In genomic region chr13:38429916-38430315, GRCh38 we compare ENCODE assay signal across 38 cellular contexts.
"Had no signal": no experiment of that assay in that cellular context is flagged by ENCODE, and none has a peak within 500 bp of the region (broad histone marks: within the 10 kb centered on the region; RNA-seq: fewer than 3 reads in every experiment).

No MANE protein-coding gene starts in this region.

- H3K4me3 ChIP-seq: ascending aorta, cardiac muscle cell had no signal

- FAIRE-seq: bronchial epithelial cell, TTC549 had no signal

- H3K9me3 Mint-ChIP-seq: activated CD4-positive, alpha-beta memory T cell treated with anti-CD3 and anti-CD28 coated beads, Interleukin-2, amount 10 ng/mL, durations not matched to agents 7 days and 5 days; activated CD4-positive, alpha-beta T cell treated with anti-CD3 and anti-CD28 coated beads, Interleukin-2, amount 10 ng/mL, durations not matched to agents 7 days and 5 days; activated naive CD4-positive, alpha-beta T cell treated with anti-CD3 and anti-CD28 coated beads, Interleukin-2, amount 10 ng/mL, durations not matched to agents 7 days and 5 days; activated naive CD4-positive, alpha-beta T cell treated with anti-CD3 and anti-CD28 coated beads, Interleukin-2, amount 50 U/mL, for 24 hours; activated naive CD8-positive, alpha-beta T cell treated with anti-CD3 and anti-CD28 coated beads, Interleukin-2, amount 10 ng/mL, durations not matched to agents 7 days and 5 days; activated naive CD8-positive, alpha-beta T cell treated with anti-CD3 and anti-CD28 coated beads, Interleukin-2, amount 50 U/mL, for 24 hours; activated T-helper 2 cell treated with anti-CD3 and anti-CD28 coated beads, Interferon-gamma antibody, Interleukin-2, Interleukin-4, amounts not matched to agents 10 μg/mL and 5 μg/mL and 100 μg/mL, durations not matched to agents 14 hours and 24 hours and 36 hours; central memory CD8-positive, alpha-beta T cell had no signal

- H3K27ac Mint-ChIP-seq: activated CD4-positive, alpha-beta memory T cell treated with anti-CD3 and anti-CD28 coated beads, Interleukin-2, amount 10 ng/mL, durations not matched to agents 7 days and 5 days; activated CD4-positive, alpha-beta T cell treated with anti-CD3 and anti-CD28 coated beads for 36 hours; activated CD4-positive, alpha-beta T cell treated with anti-CD3 and anti-CD28 coated beads, Interleukin-2, amount 10 ng/mL, durations not matched to agents 7 days and 5 days; activated CD8-positive, alpha-beta memory T cell treated with anti-CD3 and anti-CD28 coated beads, Interleukin-2, amount 10 ng/mL, durations not matched to agents 7 days and 5 days; activated CD8-positive, alpha-beta T cell treated with anti-CD3 and anti-CD28 coated beads, Interleukin-2, amount 10 ng/mL, durations not matched to agents 7 days and 5 days; activated naive CD4-positive, alpha-beta T cell treated with anti-CD3 and anti-CD28 coated beads, Interleukin-2, amount 10 ng/mL, durations not matched to agents 7 days and 5 days; activated naive CD4-positive, alpha-beta T cell treated with anti-CD3 and anti-CD28 coated beads, Interleukin-2, amount 50 U/mL, for 24 hours; activated naive CD8-positive, alpha-beta T cell; activated naive CD8-positive, alpha-beta T cell treated with anti-CD3 and anti-CD28 coated beads, Interleukin-2, amount 10 ng/mL, durations not matched to agents 7 days and 5 days; activated naive CD8-positive, alpha-beta T cell treated with anti-CD3 and anti-CD28 coated beads, Interleukin-2, amount 50 U/mL, for 24 hours; activated T-cell treated with anti-CD3 and anti-CD28 coated beads, Interleukin-2, amount 50 U/mL, for 24 hours; activated T-helper 2 cell treated with anti-CD3 and anti-CD28 coated beads, Interferon-gamma antibody, Interleukin-2, Interleukin-4, amounts not matched to agents 10 μg/mL and 5 μg/mL and 100 μg/mL, durations not matched to agents 14 hours and 24 hours and 36 hours; brain; T-cell; T-helper 17 cell; WTC11 had no signal

- H3K36me3 ChIP-seq: ascending aorta, cardiac muscle cell had no signal

- ATAC-seq: activated CD4-positive, alpha-beta T cell treated with anti-CD3 and anti-CD28 coated beads for 36 hours; activated CD4-positive, CD25-positive, alpha-beta regulatory T cell treated with anti-CD3 and anti-CD28 coated beads, Interleukin-2, amount 50 U/mL, for 24 hours; activated CD8-positive, alpha-beta memory T cell treated with anti-CD3 and anti-CD28 coated beads, Interleukin-2, amount 10 ng/mL, durations not matched to agents 7 days and 5 days; activated CD8-positive, alpha-beta T cell treated with anti-CD3 and anti-CD28 coated beads, Interleukin-2, amount 10 ng/mL, durations not matched to agents 7 days and 5 days; activated naive CD8-positive, alpha-beta T cell treated with anti-CD3 and anti-CD28 coated beads, Interleukin-2, amount 50 U/mL, for 24 hours; T-cell; T-helper 17 cell; WTC11 had no signal

- H3K4me1 Mint-ChIP-seq: activated CD4-positive, alpha-beta memory T cell treated with anti-CD3 and anti-CD28 coated beads, Interleukin-2, amount 10 ng/mL, durations not matched to agents 7 days and 5 days; activated CD4-positive, alpha-beta T cell treated with anti-CD3 and anti-CD28 coated beads for 36 hours; activated CD4-positive, alpha-beta T cell treated with anti-CD3 and anti-CD28 coated beads, Interleukin-2, amount 10 ng/mL, durations not matched to agents 7 days and 5 days; activated CD8-positive, alpha-beta memory T cell treated with anti-CD3 and anti-CD28 coated beads, Interleukin-2, amount 10 ng/mL, durations not matched to agents 7 days and 5 days; activated naive CD4-positive, alpha-beta T cell treated with anti-CD3 and anti-CD28 coated beads, Interleukin-2, amount 10 ng/mL, durations not matched to agents 7 days and 5 days; activated naive CD4-positive, alpha-beta T cell treated with anti-CD3 and anti-CD28 coated beads, Interleukin-2, amount 50 U/mL, for 24 hours; activated naive CD8-positive, alpha-beta T cell treated with anti-CD3 and anti-CD28 coated beads, Interleukin-2, amount 10 ng/mL, durations not matched to agents 7 days and 5 days; activated naive CD8-positive, alpha-beta T cell treated with anti-CD3 and anti-CD28 coated beads, Interleukin-2, amount 50 U/mL, for 24 hours; brain; central memory CD8-positive, alpha-beta T cell; T-cell; T-helper 17 cell had no signal

- H3K4me3 Mint-ChIP-seq: activated CD4-positive, alpha-beta memory T cell treated with anti-CD3 and anti-CD28 coated beads, Interleukin-2, amount 10 ng/mL, durations not matched to agents 7 days and 5 days; activated CD4-positive, alpha-beta T cell treated with anti-CD3 and anti-CD28 coated beads for 36 hours; activated CD4-positive, alpha-beta T cell treated with anti-CD3 and anti-CD28 coated beads, Interleukin-2, amount 10 ng/mL, durations not matched to agents 7 days and 5 days; activated CD8-positive, alpha-beta memory T cell treated with anti-CD3 and anti-CD28 coated beads, Interleukin-2, amount 10 ng/mL, durations not matched to agents 7 days and 5 days; activated CD8-positive, alpha-beta T cell treated with anti-CD3 and anti-CD28 coated beads, Interleukin-2, amount 10 ng/mL, durations not matched to agents 7 days and 5 days; activated naive CD4-positive, alpha-beta T cell treated with anti-CD3 and anti-CD28 coated beads, Interleukin-2, amount 10 ng/mL, durations not matched to agents 7 days and 5 days; activated naive CD4-positive, alpha-beta T cell treated with anti-CD3 and anti-CD28 coated beads, Interleukin-2, amount 50 U/mL, for 24 hours; activated naive CD8-positive, alpha-beta T cell; activated naive CD8-positive, alpha-beta T cell treated with anti-CD3 and anti-CD28 coated beads, Interleukin-2, amount 10 ng/mL, durations not matched to agents 7 days and 5 days; activated naive CD8-positive, alpha-beta T cell treated with anti-CD3 and anti-CD28 coated beads, Interleukin-2, amount 50 U/mL, for 24 hours; activated T-cell treated with anti-CD3 and anti-CD28 coated beads, Interleukin-2, amount 50 U/mL, for 24 hours; brain; central memory CD8-positive, alpha-beta T cell; T-cell; T-helper 17 cell; WTC11 had no signal

- H3K36me3 Mint-ChIP-seq: activated CD8-positive, alpha-beta memory T cell treated with anti-CD3 and anti-CD28 coated beads, Interleukin-2, amount 10 ng/mL, durations not matched to agents 7 days and 5 days; activated naive CD4-positive, alpha-beta T cell treated with anti-CD3 and anti-CD28 coated beads, Interleukin-2, amount 10 ng/mL, durations not matched to agents 7 days and 5 days; activated naive CD4-positive, alpha-beta T cell treated with anti-CD3 and anti-CD28 coated beads, Interleukin-2, amount 50 U/mL, for 24 hours; activated naive CD8-positive, alpha-beta T cell; activated naive CD8-positive, alpha-beta T cell treated with anti-CD3 and anti-CD28 coated beads, Interleukin-2, amount 10 ng/mL, durations not matched to agents 7 days and 5 days; brain; T-cell; WTC11 had no signal

- H3K27me3 ChIP-seq: ascending aorta, cardiac muscle cell had no signal

- DNase-seq: activated CD4-positive, alpha-beta memory T cell treated with anti-CD3 and anti-CD28 coated beads, Interleukin-2, amount 10 ng/mL, durations not matched to agents 7 days and 5 days; activated CD4-positive, alpha-beta T cell treated with anti-CD3 and anti-CD28 coated beads for 1 hour; activated CD4-positive, alpha-beta T cell treated with anti-CD3 and anti-CD28 coated beads for 36 hours; activated CD4-positive, alpha-beta T cell treated with anti-CD3 and anti-CD28 coated beads for 48 hours; activated CD4-positive, alpha-beta T cell treated with anti-CD3 and anti-CD28 coated beads, Interleukin-2, amount 10 ng/mL, durations not matched to agents 7 days and 5 days; activated CD4-positive, alpha-beta T cell treated with anti-CD3 and anti-CD28 coated beads, Interleukin-2, amount 50 U/mL, for 48 hours; activated CD4-positive, CD25-positive, alpha-beta regulatory T cell; activated CD8-positive, alpha-beta memory T cell treated with anti-CD3 and anti-CD28 coated beads for 24 hours; activated CD8-positive, alpha-beta memory T cell treated with anti-CD3 and anti-CD28 coated beads, Interleukin-2, amount 10 ng/mL, durations not matched to agents 7 days and 5 days; activated CD8-positive, alpha-beta memory T cell treated with anti-CD3 and anti-CD28 coated beads, Interleukin-2, amount 50 U/mL, for 48 hours; activated CD8-positive, alpha-beta T cell treated with anti-CD3 and anti-CD28 coated beads, Interleukin-2, amount 10 ng/mL, durations not matched to agents 7 days and 5 days; activated effector memory CD4-positive, alpha-beta T cell treated with Interleukin-2 at 50 U/mL for 16 hours; activated gamma-delta T cell; activated naive CD4-positive, alpha-beta T cell treated with anti-CD3 and anti-CD28 coated beads, Interleukin-2, amount 10 ng/mL, durations not matched to agents 7 days and 5 days; activated naive CD4-positive, alpha-beta T cell treated with Interleukin-2 at 50 U/mL for 16 hours; activated naive CD8-positive, alpha-beta T cell treated with anti-CD3 and anti-CD28 coated beads, Interleukin-2, amount 10 ng/mL, durations not matched to agents 7 days and 5 days; activated naive CD8-positive, alpha-beta T cell treated with anti-CD3 and anti-CD28 coated beads, Interleukin-2, amount 50 U/mL, for 24 hours; activated T-cell treated with anti-CD3 and anti-CD28 coated beads, Interleukin-2, amount 50 U/mL, for 24 hours; activated T-cell treated with anti-CD3 and anti-CD28 coated beads, Interleukin-2, amount 50 U/mL, for 48 hours; amygdala; anterior cingulate cortex; caudate nucleus; cerebellar nuclear complex; T-cell; T-helper 17 cell; T-helper 9 cell had no signal

- H3K27me3 Mint-ChIP-seq: activated CD4-positive, alpha-beta memory T cell treated with anti-CD3 and anti-CD28 coated beads, Interleukin-2, amount 10 ng/mL, durations not matched to agents 7 days and 5 days; activated CD8-positive, alpha-beta memory T cell treated with anti-CD3 and anti-CD28 coated beads, Interleukin-2, amount 10 ng/mL, durations not matched to agents 7 days and 5 days; activated naive CD4-positive, alpha-beta T cell treated with anti-CD3 and anti-CD28 coated beads, Interleukin-2, amount 10 ng/mL, durations not matched to agents 7 days and 5 days; central memory CD8-positive, alpha-beta T cell had no signal

- H3K9me3 ChIP-seq: ascending aorta had no signal

- H3K4me1 ChIP-seq: ascending aorta had no signal

- H3K27ac ChIP-seq: ascending aorta, cardiac muscle cell, VCaP had no signal
